Comparison of ENCODE assay signal across 8 cellular contexts in the genomic region with DNA sequence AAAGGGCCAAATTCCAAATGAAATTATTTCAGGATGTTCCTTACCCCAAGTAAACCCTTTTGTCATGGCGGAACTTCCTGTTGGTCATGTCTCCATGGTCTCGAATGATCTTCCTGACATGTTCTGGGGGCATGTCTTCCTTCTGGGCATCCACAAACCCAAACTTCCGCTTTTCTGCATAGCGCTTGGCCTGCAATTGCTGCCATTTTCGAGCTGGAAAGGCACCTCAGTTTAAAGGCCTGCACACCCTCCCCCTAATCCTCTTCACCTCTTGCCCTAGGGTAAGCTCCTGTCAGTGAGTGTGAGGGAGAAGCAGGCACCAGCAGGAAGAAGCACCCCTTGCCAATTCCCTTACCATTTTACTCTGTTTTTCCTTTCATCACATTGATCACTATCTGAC. TPM values are rescaled to one million over a fixed set of nuclear protein-coding genes. Genes with fewer than 3 reads are reported as not detected.
DNase-seq lines count a peak whose midpoint lies in the region; ATAC-seq and TF ChIP-seq lines count a peak whose summit lies in the region.

No MANE protein-coding gene starts in this region.

- H3K9me3 Mint-ChIP-seq in activated naive CD4-positive, alpha-beta T cell treated with anti-CD3 and anti-CD28 coated beads, Interleukin-2, amount 50 U/mL, for 24 hours, result no peaks in the 10 kb centered on the region
- no peaks in the 10 kb centered on the region for H3K9me3 Mint-ChIP-seq in activated naive CD8-positive, alpha-beta T cell treated with anti-CD3 and anti-CD28 coated beads for 36 hours
- no peaks in the 10 kb centered on the region for H3K9me3 Mint-ChIP-seq in type B pancreatic cell

- no peaks in the 10 kb centered on the region for H3K27me3 Mint-ChIP-seq in activated naive CD4-positive, alpha-beta T cell treated with anti-CD3 and anti-CD28 coated beads, Interleukin-2, amount 50 U/mL, for 24 hours
- no peaks in the 10 kb centered on the region for H3K27me3 Mint-ChIP-seq in activated naive CD8-positive, alpha-beta T cell treated with anti-CD3 and anti-CD28 coated beads for 36 hours
- no peaks in the 10 kb centered on the region for H3K27me3 Mint-ChIP-seq in type B pancreatic cell

- TF ChIP-seq CTCF in lower leg skin (IDR thresholded peaks at IDR 0.05) (no peak), type B pancreatic cell (conservative IDR thresholded peaks at IDR 0.05) (no peak)

- intact Hi-C loops in lower leg skin (cut with DNase I; ENCODE audit: low total_unique reads), result no loop called here

- DNase-seq in activated naive CD4-positive, alpha-beta T cell treated with anti-CD3 and anti-CD28 coated beads, Interleukin-2, amount 50 U/mL, for 16 hours, result no peak
- DNase-seq in activated naive CD8-positive, alpha-beta T cell treated with anti-CD3 and anti-CD28 coated beads for 36 hours, result no peak
- DNase-seq in lower leg skin (ENCODE audit: low spot score in 2 of 2) (no peak), type B pancreatic cell (ENCODE audit: extremely low spot score, unreplicated experiment) (no peak), NCI-H1105 treated with DMSO at 0.1 percent for 48 hours (lab: John Stamatoyannopoulos, UW) (no peak), NCI-H1436 treated with DMSO at 0.1 percent for 48 hours (lab: John Stamatoyannopoulos, UW) (no peak)

- H3K36me3 Mint-ChIP-seq in activated naive CD4-positive, alpha-beta T cell treated with anti-CD3 and anti-CD28 coated beads, Interleukin-2, amount 50 U/mL, for 24 hours, result peaks cover 25% of the 10 kb centered on the region
- peaks cover 37% of the 10 kb centered on the region for H3K36me3 Mint-ChIP-seq in activated naive CD8-positive, alpha-beta T cell treated with anti-CD3 and anti-CD28 coated beads for 36 hours
- peaks cover 39% of the 10 kb centered on the region for H3K36me3 Mint-ChIP-seq in type B pancreatic cell

- H3K27ac Mint-ChIP-seq in activated naive CD4-positive, alpha-beta T cell treated with anti-CD3 and anti-CD28 coated beads, Interleukin-2, amount 50 U/mL, for 24 hours, result peak overlapping the region; percentile 100
- H3K27ac Mint-ChIP-seq in activated naive CD8-positive, alpha-beta T cell treated with anti-CD3 and anti-CD28 coated beads for 36 hours, result peak overlapping the region; percentile 95
- peak overlapping the region; percentile 95 for H3K27ac Mint-ChIP-seq in type B pancreatic cell

- 72 to 74% methylated on average over 5 of the region's 5 CpGs for WGBS in lower leg skin, 2 donors

- peak overlapping the region; percentile 79 for H3K4me3 ChIP-seq in lower leg skin (ENCODE audit: low read depth, poor library complexity, severe bottlenecking)

- TF ChIP-seq POLR2A in lower leg skin (IDR thresholded peaks at IDR 0.05), result no peak

- ATAC-seq in GM21723 (IDR thresholded peaks at IDR 0.05; ENCODE audit: unreplicated experiment), result no peak

- H3K4me1 Mint-ChIP-seq in activated naive CD4-positive, alpha-beta T cell treated with anti-CD3 and anti-CD28 coated beads, Interleukin-2, amount 50 U/mL, for 24 hours, result peaks cover 53% of the 10 kb centered on the region
- H3K4me1 Mint-ChIP-seq in activated naive CD8-positive, alpha-beta T cell treated with anti-CD3 and anti-CD28 coated beads for 36 hours, result peaks cover 28% of the 10 kb centered on the region
- H3K4me1 Mint-ChIP-seq in type B pancreatic cell (ENCODE audit: unreplicated experiment), result peaks cover 19% of the 10 kb centered on the region

- peak overlapping the region; percentile 100 for H3K4me3 Mint-ChIP-seq in activated naive CD4-positive, alpha-beta T cell treated with anti-CD3 and anti-CD28 coated beads, Interleukin-2, amount 50 U/mL, for 24 hours
- peak overlapping the region; percentile 98 for H3K4me3 Mint-ChIP-seq in activated naive CD8-positive, alpha-beta T cell treated with anti-CD3 and anti-CD28 coated beads for 36 hours
- H3K4me3 Mint-ChIP-seq in type B pancreatic cell, result peak overlapping the region; percentile 99

RNA-seq across cellular contexts. Expression of gene PRPF8, which starts 1.2 kb away (rescaled TPM):
- 100 to 1,000 TPM; 418 to 428 TPM for total RNA-seq in activated naive CD8-positive, alpha-beta T cell treated with anti-CD3 and anti-CD28 coated beads for 36 hours
- total RNA-seq in lower leg skin, result 100 to 1,000 TPM; 140 to 228 (median 173) TPM
- 277 and 321 TPM in 2 replicates for total RNA-seq in type B pancreatic cell (ENCODE audit: low replicate concordance)

RNA-seq across cellular contexts. Expression of gene TLCD2, which starts 26.7 kb away (rescaled TPM):
- total RNA-seq in activated naive CD8-positive, alpha-beta T cell treated with anti-CD3 and anti-CD28 coated beads for 36 hours, result under 1 TPM; 0.04 to 0.06 TPM
- total RNA-seq in lower leg skin, result 1 to 10 TPM in 3 of 4 donors, under 1 TPM in 1; 0.99 to 4.5 (median 2.8) TPM
- total RNA-seq in type B pancreatic cell (ENCODE audit: low replicate concordance), result 4.0 and 4.3 TPM in 2 replicates

RNA-seq across cellular contexts. Expression of gene RILP, which starts 33.8 kb away (rescaled TPM):
- total RNA-seq in activated naive CD8-positive, alpha-beta T cell treated with anti-CD3 and anti-CD28 coated beads for 36 hours, result 1 to 10 TPM; 3.2 to 3.4 TPM
- total RNA-seq in lower leg skin, result 10 to 100 TPM; 17.0 to 32.7 (median 19.5) TPM
- 5.9 and 6.4 TPM in 2 replicates for total RNA-seq in type B pancreatic cell (ENCODE audit: low replicate concordance)

RNA-seq across cellular contexts. Expression of gene SCARF1, which starts 38.0 kb away (rescaled TPM):
- 1 to 10 TPM; 2.5 to 2.6 TPM for total RNA-seq in activated naive CD8-positive, alpha-beta T cell treated with anti-CD3 and anti-CD28 coated beads for 36 hours
- total RNA-seq in lower leg skin, result 10 to 100 TPM in 1 of 4 donors, 1 to 10 TPM in 3; 4.9 to 10.0 (median 9.1) TPM
- 0.97 and 1.3 TPM in 2 replicates for total RNA-seq in type B pancreatic cell (ENCODE audit: low replicate concordance)

RNA-seq across cellular contexts. Expression of gene WDR81, which starts 41.0 kb away (rescaled TPM):
- total RNA-seq in activated naive CD8-positive, alpha-beta T cell treated with anti-CD3 and anti-CD28 coated beads for 36 hours, result 10 to 100 TPM; 15.2 to 15.5 TPM
- total RNA-seq in lower leg skin (10 to 100 TPM; 42.9 to 64.4 (median 49.2) TPM), type B pancreatic cell (ENCODE audit: low replicate concordance) (14.5 and 16.0 TPM in 2 replicates)
